In the genomic region with DNA sequence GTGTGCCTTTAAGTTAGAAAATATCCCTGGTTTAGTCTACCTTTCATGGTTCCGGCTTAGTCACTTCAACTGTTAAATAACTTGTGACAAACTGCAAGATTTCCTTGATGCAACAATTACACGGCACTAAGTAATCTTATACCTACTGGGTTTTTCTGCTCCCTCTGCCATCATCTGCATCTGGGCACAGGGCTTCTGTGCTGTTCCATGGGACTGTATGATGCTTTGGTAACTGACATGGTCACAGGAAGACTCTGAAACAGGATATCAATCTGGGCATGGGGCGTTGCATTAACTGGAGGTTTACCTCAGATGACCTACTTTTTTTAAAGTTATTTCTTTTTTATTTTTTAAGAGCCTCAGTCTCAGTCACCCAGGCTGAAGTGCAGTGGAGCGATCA, we compare ENCODE assay signal across 20 cellular contexts.
"Had no signal": no experiment of that assay in that cellular context is flagged by ENCODE, and none has a peak within 500 bp of the region (broad histone marks: within the 10 kb centered on the region; RNA-seq: fewer than 3 reads in every experiment).

No MANE protein-coding gene starts in this region.

- FAIRE-seq: islet of Langerhans, pancreas, small intestine had no signal

- DNase-seq: effector memory CD4-positive, alpha-beta T cell; gastrocnemius medialis; head of caudate nucleus; kidney glomerular epithelial cell; mesendoderm; naive thymus-derived CD8-positive, alpha-beta T cell; occipital lobe; pancreas; right cardiac atrium; small intestine; stimulated activated CD4-positive, alpha-beta T cell treated with anti-CD3 and anti-CD28 coated beads, Interleukin-12 subunit alpha, Interleukin-12 subunit beta, amount 100 ng/mL, for 4 hours; tibial artery; upper lobe of left lung; uterus had no signal

- H3K27ac Mint-ChIP-seq: progenitor cell of endocrine pancreas; stimulated activated naive CD8-positive, alpha-beta T cell treated with anti-CD3 and anti-CD28 coated beads, Interleukin-15, Interleukin-2, amounts not matched to agents 100 ng/mL and 50 ng/mL, for 24 hours had no signal

- ATAC-seq: gastrocnemius medialis; naive thymus-derived CD8-positive, alpha-beta T cell; pancreas; right cardiac atrium had no signal

- H3K36me3 ChIP-seq: esophagus muscularis mucosa, gastrocnemius medialis, pancreas, tibial artery, upper lobe of left lung, uterus had no signal

- H3K4me3 Mint-ChIP-seq: naive thymus-derived CD8-positive, alpha-beta T cell; stimulated activated naive CD8-positive, alpha-beta T cell treated with anti-CD3 and anti-CD28 coated beads, Interleukin-15, Interleukin-2, amounts not matched to agents 100 ng/mL and 50 ng/mL, for 24 hours had no signal

- H3K4me1 ChIP-seq: esophagus muscularis mucosa, gastrocnemius medialis, pancreas, tibial artery, upper lobe of left lung, uterus had no signal

- H3K27me3 ChIP-seq: gastrocnemius medialis, hepatocyte, pancreas, tibial artery, upper lobe of left lung, uterus had no signal

- H3K4me2 ChIP-seq: hepatocyte had no signal

- H3K9me3 ChIP-seq: gastrocnemius medialis, pancreas, uterus had no signal

- H2AFZ ChIP-seq: hepatocyte had no signal

- H3K27ac ChIP-seq: epithelial cell of prostate, esophagus muscularis mucosa, gastrocnemius medialis, hepatocyte, pancreas, tibial artery, upper lobe of left lung, uterus had no signal

- H3K4me3 ChIP-seq: esophagus muscularis mucosa, gastrocnemius medialis, hepatocyte, pancreas, tibial artery, upper lobe of left lung, uterus had no signal

- H3K79me2 ChIP-seq: hepatocyte had no signal
